In genomic region chr1:152811050-152811449, GRCh38 we compare ENCODE assay signal across 1 cellular context.
TF ChIP-seq lines count a peak whose summit lies in the region.

No MANE protein-coding gene starts in this region.

TF ChIP-seq in GM12878, 131 proteins besides CTCF, POLR2A, EP300 and RAD21:
- TF ChIP-seq ETV6 (conservative IDR thresholded peaks at IDR 0.05 in 1 of 2, IDR thresholded peaks at IDR 0.05 in 1 of 2; ENCODE audit: borderline replicate concordance in 1 of 2, low read depth in 1 of 2) (no peak), RELB (IDR thresholded peaks at IDR 0.05; ENCODE audit: low read depth) (no peak), BHLHE40 (IDR thresholded peaks at IDR 0.05; ENCODE audit: borderline replicate concordance in 1 of 2, low read depth in 2 of 2, low read length in 1 of 2) (peak in 1 of 2 experiments; percentile 19; a peak in 1 of 4 replicates)
TF ChIP-seq in GM12878: peak in this region for 1.
